In genomic region chr10:103879831-103880230, GRCh38 we compare ENCODE assay signal across 18 cellular contexts. TPM values are rescaled to one million over a fixed set of nuclear protein-coding genes. Genes with fewer than 3 reads are reported as not detected.
A peak's percentile ranks its signal among the peaks of the same experiment; 100 is the strongest.
DNase-seq lines count a peak whose midpoint lies in the region; TF ChIP-seq lines count a peak whose summit lies in the region.
"Had no signal": no experiment of that assay in that cellular context is flagged by ENCODE, and none has a peak within 500 bp of the region (broad histone marks: within the 10 kb centered on the region; RNA-seq: fewer than 3 reads in every experiment).

No MANE protein-coding gene starts in this region.

- no peak overlapping the region for H3K4me3 ChIP-seq in neural cell (ENCODE audit: low read length)
- no peak overlapping the region for H3K4me3 ChIP-seq in vagina

- H4K20me1 ChIP-seq in neural cell (ENCODE audit: insufficient read depth): no peaks in the 10 kb centered on the region

- no peaks in the 10 kb centered on the region for H3K27me3 ChIP-seq in neural cell (ENCODE audit: insufficient read depth, low read depth, low read length)
- H3K27me3 ChIP-seq in vagina: no peaks in the 10 kb centered on the region

- TF ChIP-seq RAD21 in neural cell (conservative IDR thresholded peaks at IDR 0.05): no peak

- TF ChIP-seq EP300 in neural cell (conservative IDR thresholded peaks at IDR 0.05; ENCODE audit: poor library complexity, severe bottlenecking): no peak

- no peak overlapping the region for H3K9ac ChIP-seq in neural cell (ENCODE audit: low read length)

- TF ChIP-seq POLR2A in vagina (IDR thresholded peaks at IDR 0.05): no peak

- H3F3A ChIP-seq in neural cell (ENCODE audit: insufficient read depth, low read length, poor library complexity, severe bottlenecking): peaks cover 10% of the 10 kb centered on the region

- H3K9me2 ChIP-seq in neural cell (ENCODE audit: insufficient read depth, low read length): no peaks in the 10 kb centered on the region

- H3K27ac Mint-ChIP-seq in activated naive CD8-positive, alpha-beta T cell: peak overlapping the region; percentile 22
- no peak overlapping the region for H3K27ac Mint-ChIP-seq in activated naive CD8-positive, alpha-beta T cell treated with anti-CD3 and anti-CD28 coated beads for 36 hours
- peak overlapping the region; percentile 5 for H3K27ac Mint-ChIP-seq in activated T-helper 2 cell treated with anti-CD3 and anti-CD28 coated beads, Interferon-gamma antibody, Interleukin-2, Interleukin-4, amounts not matched to agents 10 μg/mL and 5 μg/mL and 100 μg/mL, durations not matched to agents 14 hours and 24 hours and 36 hours
- H3K27ac Mint-ChIP-seq: HFFc6 had no signal

- H3K79me2 ChIP-seq in neural cell (replicated peaks; ENCODE audit: insufficient read depth, low read length): no peaks in the 10 kb centered on the region

- TF ChIP-seq CTCF in neural cell (IDR thresholded peaks at IDR 0.05; ENCODE audit: poor library complexity, severe bottlenecking): no peak
- TF ChIP-seq CTCF in vagina (IDR thresholded peaks at IDR 0.05): no peak

- DNase-seq in activated naive CD8-positive, alpha-beta T cell treated with anti-CD3 and anti-CD28 coated beads for 36 hours: no peak
- DNase-seq in activated T-helper 2 cell treated with anti-CD3 and anti-CD28 coated beads, Interferon-gamma antibody, Interleukin-2, Interleukin-4, amounts not matched to agents 10 μg/mL and 5 μg/mL and 100 μg/mL, durations not matched to agents 14 hours and 24 hours and 36 hours (ENCODE audit: low spot score): no peak
- DNase-seq in vagina (ENCODE audit: extremely low spot score in 2 of 2): no peak
- no peak for DNase-seq in NOMO-1 (lab: John Stamatoyannopoulos, UW; ENCODE audit: unreplicated experiment in 2 of 2)
- no peak for DNase-seq in NCI-H69 (lab: John Stamatoyannopoulos, UW)
- DNase-seq: AML-193; C1 segment of cervical spinal cord; Calu3; CD8-positive, alpha-beta memory T cell; DMS153; H7; HFFc6; NCI-H1092; NCI-H1436; NCI-H187 treated with DMSO at 0.1 percent for 48 hours; NCI-H2107 had no signal

- H3K27ac ChIP-seq in neural cell (ENCODE audit: low read length) (peak overlapping the region; percentile 75), vagina (peak overlapping the region; percentile 53)

- H3K4me2 ChIP-seq in neural cell (ENCODE audit: low read length): no peak overlapping the region

- no peaks in the 10 kb centered on the region for H3K9me3 Mint-ChIP-seq in activated naive CD8-positive, alpha-beta T cell (ENCODE audit: low read depth)
- H3K9me3 Mint-ChIP-seq in activated naive CD8-positive, alpha-beta T cell treated with anti-CD3 and anti-CD28 coated beads for 36 hours: no peaks in the 10 kb centered on the region
- H3K9me3 Mint-ChIP-seq in activated T-helper 2 cell treated with anti-CD3 and anti-CD28 coated beads, Interferon-gamma antibody, Interleukin-2, Interleukin-4, amounts not matched to agents 10 μg/mL and 5 μg/mL and 100 μg/mL, durations not matched to agents 14 hours and 24 hours and 36 hours: no peaks in the 10 kb centered on the region
- H3K9me3 Mint-ChIP-seq: CD8-positive, alpha-beta memory T cell; HFFc6 had no signal

- no peaks in the 10 kb centered on the region for H3K36me3 ChIP-seq in neural cell (ENCODE audit: insufficient read depth, low read length)
- H3K36me3 ChIP-seq in vagina: peaks cover 0 to 44% of the 10 kb centered on the region in 2 donors

- H3K27me3 Mint-ChIP-seq in activated naive CD8-positive, alpha-beta T cell: no peaks in the 10 kb centered on the region
- H3K27me3 Mint-ChIP-seq in activated naive CD8-positive, alpha-beta T cell treated with anti-CD3 and anti-CD28 coated beads for 36 hours: no peaks in the 10 kb centered on the region
- H3K27me3 Mint-ChIP-seq in activated T-helper 2 cell treated with anti-CD3 and anti-CD28 coated beads, Interferon-gamma antibody, Interleukin-2, Interleukin-4, amounts not matched to agents 10 μg/mL and 5 μg/mL and 100 μg/mL, durations not matched to agents 14 hours and 24 hours and 36 hours (ENCODE audit: low read depth): no peaks in the 10 kb centered on the region
- H3K27me3 Mint-ChIP-seq: CD8-positive, alpha-beta memory T cell had no signal

- no peaks in the 10 kb centered on the region for H3K9me3 ChIP-seq in neural cell (ENCODE audit: low read length)
- H3K9me3 ChIP-seq in vagina: no peaks in the 10 kb centered on the region

- no peak overlapping the region for H2AFZ ChIP-seq in neural cell (ENCODE audit: low read depth, low read length)

- H3K4me3 Mint-ChIP-seq in activated naive CD8-positive, alpha-beta T cell: no peak overlapping the region
- no peak overlapping the region for H3K4me3 Mint-ChIP-seq in activated naive CD8-positive, alpha-beta T cell treated with anti-CD3 and anti-CD28 coated beads for 36 hours
- no peak overlapping the region for H3K4me3 Mint-ChIP-seq in activated T-helper 2 cell treated with anti-CD3 and anti-CD28 coated beads, Interferon-gamma antibody, Interleukin-2, Interleukin-4, amounts not matched to agents 10 μg/mL and 5 μg/mL and 100 μg/mL, durations not matched to agents 14 hours and 24 hours and 36 hours (ENCODE audit: low read depth)
- H3K4me3 Mint-ChIP-seq: CD8-positive, alpha-beta memory T cell; HFFc6 had no signal

- peaks cover 34% of the 10 kb centered on the region for H3K4me1 ChIP-seq in vagina

- H3K36me3 Mint-ChIP-seq in activated naive CD8-positive, alpha-beta T cell: peaks cover 13% of the 10 kb centered on the region
- H3K36me3 Mint-ChIP-seq in activated naive CD8-positive, alpha-beta T cell treated with anti-CD3 and anti-CD28 coated beads for 36 hours: peaks cover 13% of the 10 kb centered on the region
- peaks cover 52% of the 10 kb centered on the region for H3K36me3 Mint-ChIP-seq in activated T-helper 2 cell treated with anti-CD3 and anti-CD28 coated beads, Interferon-gamma antibody, Interleukin-2, Interleukin-4, amounts not matched to agents 10 μg/mL and 5 μg/mL and 100 μg/mL, durations not matched to agents 14 hours and 24 hours and 36 hours (ENCODE audit: low read depth)

- intact Hi-C loops in activated T-helper 2 cell treated with anti-CD3 and anti-CD28 coated beads, Interferon-gamma antibody, Interleukin-2, Interleukin-4, amounts not matched to agents 10 μg/mL and 5 μg/mL and 100 μg/mL, durations not matched to agents 14 hours and 24 hours and 36 hours (cut with micrococcal nuclease): no loop called here
- intact Hi-C loops in vagina (cut with DNase I): no loop called here

- peaks cover 4% of the 10 kb centered on the region for H3K4me1 Mint-ChIP-seq in activated naive CD8-positive, alpha-beta T cell (ENCODE audit: low read depth)
- H3K4me1 Mint-ChIP-seq in activated naive CD8-positive, alpha-beta T cell treated with anti-CD3 and anti-CD28 coated beads for 36 hours: peaks cover 6% of the 10 kb centered on the region
- peaks cover 4% of the 10 kb centered on the region for H3K4me1 Mint-ChIP-seq in activated T-helper 2 cell treated with anti-CD3 and anti-CD28 coated beads, Interferon-gamma antibody, Interleukin-2, Interleukin-4, amounts not matched to agents 10 μg/mL and 5 μg/mL and 100 μg/mL, durations not matched to agents 14 hours and 24 hours and 36 hours (ENCODE audit: low read depth)

TF ChIP-seq in neural cell, 6 proteins besides CTCF, POLR2A, EP300 and RAD21:
- TF ChIP-seq MXI1 (conservative IDR thresholded peaks at IDR 0.05; ENCODE audit: poor library complexity, severe bottlenecking) (no peak), TAF1 (IDR thresholded peaks at IDR 0.05; ENCODE audit: low read depth) (no peak), POLR2AphosphoS5 (IDR thresholded peaks at IDR 0.05) (no peak), EZH2 (IDR thresholded peaks at IDR 0.05; ENCODE audit: borderline replicate concordance, insufficient read depth, low read length, poor library complexity, severe bottlenecking) (no peak), REST (IDR thresholded peaks at IDR 0.05; ENCODE audit: borderline replicate concordance) (no peak), SMC3 (conservative IDR thresholded peaks at IDR 0.05; ENCODE audit: poor library complexity) (no peak)

RNA-seq across cellular contexts. Expression of gene SH3PXD2A, which starts 24.5 kb away (rescaled TPM):
- total RNA-seq in activated naive CD8-positive, alpha-beta T cell treated with anti-CD3 and anti-CD28 coated beads for 36 hours: 10 to 100 TPM; 10.2 to 10.9 TPM
- 8.3 and 8.6 TPM in 2 replicates for total RNA-seq in activated T-helper 2 cell treated with anti-CD3 and anti-CD28 coated beads, Interferon-gamma antibody, Interleukin-2, Interleukin-4, amounts not matched to agents 10 μg/mL and 5 μg/mL and 100 μg/mL, durations not matched to agents 14 hours and 24 hours and 36 hours
- polyA plus RNA-seq in neural cell: 5.2 and 8.0 TPM in 2 replicates
- 11.2 and 12.6 TPM in 2 replicates for polyA minus RNA-seq in neural cell
- total RNA-seq in vagina: 56.2 TPM

RNA-seq across cellular contexts. Expression of gene STN1, which starts 38.2 kb away (rescaled TPM):
- 10 to 100 TPM; 25.4 to 25.5 TPM for total RNA-seq in activated naive CD8-positive, alpha-beta T cell treated with anti-CD3 and anti-CD28 coated beads for 36 hours
- 21.7 and 25.1 TPM in 2 replicates for total RNA-seq in activated T-helper 2 cell treated with anti-CD3 and anti-CD28 coated beads, Interferon-gamma antibody, Interleukin-2, Interleukin-4, amounts not matched to agents 10 μg/mL and 5 μg/mL and 100 μg/mL, durations not matched to agents 14 hours and 24 hours and 36 hours
- polyA plus RNA-seq in neural cell: 8.4 and 9.4 TPM in 2 replicates
- 9.7 and 10.2 TPM in 2 replicates for polyA minus RNA-seq in neural cell
- total RNA-seq in vagina: 22.3 TPM
